In the genomic region with DNA sequence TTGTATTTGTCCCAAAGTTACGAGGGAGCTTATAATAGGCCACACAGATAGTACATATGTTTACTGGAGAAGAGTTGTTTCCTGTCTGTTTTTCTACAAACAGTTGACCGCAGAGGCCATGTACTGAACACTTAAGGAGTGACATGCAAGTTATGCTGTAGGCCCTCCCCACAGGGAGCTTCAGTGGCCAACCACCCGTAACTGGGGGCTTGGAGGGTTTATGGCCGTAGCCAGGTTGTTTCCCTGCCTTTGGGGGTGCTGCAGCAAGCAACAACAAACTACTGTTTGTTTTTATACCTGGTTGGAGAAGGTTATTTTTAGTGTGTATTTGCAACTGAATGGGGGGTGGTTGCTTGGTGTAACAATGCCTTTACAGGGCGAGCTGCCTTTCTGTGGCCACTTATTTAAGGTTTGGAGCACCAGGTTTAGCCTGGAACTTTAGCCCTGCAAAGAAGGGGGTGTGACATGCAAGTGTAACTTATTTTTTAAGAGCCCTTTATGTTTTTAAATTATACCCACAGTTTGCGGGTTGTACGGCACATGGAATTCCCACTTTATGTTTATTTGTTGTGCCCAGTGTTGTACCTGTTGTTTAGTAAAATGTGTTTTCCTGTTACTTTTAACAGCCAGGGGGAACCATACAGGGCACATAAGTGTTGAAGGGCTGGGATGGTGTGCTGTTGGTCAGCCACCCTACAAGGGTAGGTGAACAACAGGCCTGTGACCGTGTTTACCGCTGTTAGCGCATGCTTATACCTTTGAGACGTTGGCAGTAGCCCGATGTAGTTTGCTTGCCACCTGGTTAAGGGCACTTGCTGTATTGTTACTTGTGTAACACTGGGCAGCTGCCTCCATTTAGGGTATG, we compare ENCODE assay signal across 30 cellular contexts.
"Had no signal": no experiment of that assay in that cellular context is flagged by ENCODE, and none has a peak within 500 bp of the region (broad histone marks: within the 10 kb centered on the region; RNA-seq: fewer than 3 reads in every experiment).

No MANE protein-coding gene starts in this region.

- H3K27me3 ChIP-seq: left lung, pancreas, sigmoid colon, spleen, suprapubic skin, tibial artery, upper lobe of right lung, uterus had no signal

- ATAC-seq: left colon; left lung; lower lobe of right lung; naive thymus-derived CD8-positive, alpha-beta T cell; pancreas; right cardiac atrium; stimulated activated effector memory CD8-positive, alpha-beta T cell treated with anti-CD3 and anti-CD28 coated beads, Interleukin-12 subunit alpha, Interleukin-12 subunit beta, amount 100 ng/mL, for 72 hours; upper lobe of right lung had no signal

- H3K4me1 ChIP-seq: left lung, lower lobe of right lung, pancreas, prostate gland, sigmoid colon, spleen, suprapubic skin, tibial artery, upper lobe of right lung, uterus had no signal

- FAIRE-seq: islet of Langerhans, kidney, pancreas, small intestine had no signal

- H3K4me3 ChIP-seq: left lung, lower lobe of right lung, pancreas, prostate gland, sigmoid colon, spleen, suprapubic skin, thoracic aorta, tibial artery, upper lobe of right lung, uterus had no signal

- H3K9me3 ChIP-seq: left lung, lower lobe of right lung, pancreas, prostate gland, sigmoid colon, suprapubic skin, thoracic aorta, tibial artery, upper lobe of right lung, uterus had no signal

- H3K9me3 Mint-ChIP-seq: immature natural killer cell; naive thymus-derived CD8-positive, alpha-beta T cell; nephron; stimulated activated effector memory CD8-positive, alpha-beta T cell treated with anti-CD3 and anti-CD28 coated beads, Interleukin-12 subunit alpha, Interleukin-12 subunit beta, amount 100 ng/mL, for 72 hours; stimulated activated naive CD8-positive, alpha-beta T cell treated with anti-CD3 and anti-CD28 coated beads, Interleukin-15, Interleukin-2, amounts not matched to agents 100 ng/mL and 50 ng/mL, for 24 hours had no signal

- H3K27ac ChIP-seq: left lung, lower lobe of right lung, pancreas, prostate gland, sigmoid colon, spleen, suprapubic skin, thoracic aorta, tibial artery, upper lobe of right lung, uterus had no signal

- H3K4me1 Mint-ChIP-seq: immature natural killer cell; naive thymus-derived CD8-positive, alpha-beta T cell; nephron; neural crest cell; stimulated activated effector memory CD8-positive, alpha-beta T cell treated with anti-CD3 and anti-CD28 coated beads, Interleukin-12 subunit alpha, Interleukin-12 subunit beta, amount 100 ng/mL, for 72 hours had no signal

- H3K36me3 Mint-ChIP-seq: immature natural killer cell; naive thymus-derived CD8-positive, alpha-beta T cell; stimulated activated effector memory CD8-positive, alpha-beta T cell treated with anti-CD3 and anti-CD28 coated beads, Interleukin-12 subunit alpha, Interleukin-12 subunit beta, amount 100 ng/mL, for 72 hours had no signal

- H3K4me3 Mint-ChIP-seq: immature natural killer cell; naive thymus-derived CD8-positive, alpha-beta T cell; nephron; neural crest cell; stimulated activated effector memory CD8-positive, alpha-beta T cell treated with anti-CD3 and anti-CD28 coated beads, Interleukin-12 subunit alpha, Interleukin-12 subunit beta, amount 100 ng/mL, for 72 hours; stimulated activated naive CD8-positive, alpha-beta T cell treated with anti-CD3 and anti-CD28 coated beads, Interleukin-15, Interleukin-2, amounts not matched to agents 100 ng/mL and 50 ng/mL, for 24 hours had no signal

- DNase-seq: hypothalamus; immature natural killer cell; kidney; left colon; left lung; lower lobe of right lung; mammary epithelial cell; mesenchymal stem cell; naive thymus-derived CD8-positive, alpha-beta T cell; nucleus accumbens; retina; right cardiac atrium; sigmoid colon; small intestine; spleen; stimulated activated CD4-positive, alpha-beta T cell treated with anti-CD3 and anti-CD28 coated beads, Interleukin-4, amount 100 ng/mL, for 24 hours; stimulated activated naive CD4-positive, alpha-beta T cell; tibial artery; trophoblast cell; upper lobe of right lung; uterus had no signal

- H3K27me3 Mint-ChIP-seq: naive thymus-derived CD8-positive, alpha-beta T cell; stimulated activated naive CD8-positive, alpha-beta T cell treated with anti-CD3 and anti-CD28 coated beads, Interleukin-15, Interleukin-2, amounts not matched to agents 100 ng/mL and 50 ng/mL, for 24 hours had no signal

- H3K36me3 ChIP-seq: left lung, lower lobe of right lung, pancreas, prostate gland, sigmoid colon, spleen, suprapubic skin, thoracic aorta, tibial artery, upper lobe of right lung, uterus had no signal

- H3K27ac Mint-ChIP-seq: immature natural killer cell; naive thymus-derived CD8-positive, alpha-beta T cell; nephron; stimulated activated effector memory CD8-positive, alpha-beta T cell treated with anti-CD3 and anti-CD28 coated beads, Interleukin-12 subunit alpha, Interleukin-12 subunit beta, amount 100 ng/mL, for 72 hours; stimulated activated naive CD8-positive, alpha-beta T cell treated with anti-CD3 and anti-CD28 coated beads, Interleukin-15, Interleukin-2, amounts not matched to agents 100 ng/mL and 50 ng/mL, for 24 hours had no signal
